In the genomic region with DNA sequence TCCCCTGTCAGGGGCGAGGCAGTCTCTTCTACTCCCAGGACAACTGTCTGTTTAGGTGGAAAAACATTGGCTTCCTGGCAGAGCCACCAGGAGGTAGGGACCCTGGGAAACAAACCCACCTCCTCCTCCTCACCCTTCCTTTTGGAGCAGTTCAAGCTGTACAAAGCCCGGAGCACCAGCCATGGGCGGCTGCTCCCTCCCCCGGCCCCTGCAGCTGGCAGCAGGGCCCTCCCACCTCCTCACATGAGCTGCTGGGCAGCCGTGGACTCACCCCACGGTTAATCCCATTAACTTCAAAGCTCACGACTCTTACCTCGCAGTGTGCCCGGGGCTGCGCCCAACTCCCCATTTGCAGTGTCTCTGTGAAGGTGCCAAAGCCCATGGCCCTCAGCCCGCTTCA, we compare ENCODE assay signal across 25 cellular contexts. TPM values are rescaled to one million over a fixed set of nuclear protein-coding genes. Genes with fewer than 3 reads are reported as not detected.
"Had no signal": no experiment of that assay in that cellular context is flagged by ENCODE, and none has a peak within 500 bp of the region (broad histone marks: within the 10 kb centered on the region; RNA-seq: fewer than 3 reads in every experiment).

No MANE protein-coding gene starts in this region.

- H3K27me3 ChIP-seq: dorsolateral prefrontal cortex, neutrophil, right atrium auricular region, tibial nerve, upper lobe of right lung, uterus had no signal

- H3K4me3 ChIP-seq: dorsolateral prefrontal cortex, lower lobe of right lung, prostate gland, right atrium auricular region, skin epidermis, thoracic aorta, tibial nerve, upper lobe of right lung, uterus had no signal

- FAIRE-seq: colon, frontal cortex had no signal

- DNase-seq: dorsolateral prefrontal cortex; effector CD4-positive, alpha-beta T cell; hypothalamus; immature natural killer cell; islet precursor cell; kidney glomerular epithelial cell; left colon; left ventricle myocardium superior; lower lobe of right lung; naive thymus-derived CD8-positive, alpha-beta T cell; nephron progenitor cell; stimulated activated CD4-positive, alpha-beta T cell treated with anti-CD3 and anti-CD28 coated beads, Interleukin-15, amount 100 ng/mL, for 24 hours; stimulated activated CD4-positive, alpha-beta T cell treated with anti-CD3 and anti-CD28 coated beads, Interleukin-2, amount 100 ng/mL, for 48 hours; stimulated activated naive B cell treated with anti-CD40 and anti-IgM and Interleukin-4, amounts not matched to agents 10 μg/mL and 1 μg/mL and 100 μg/mL, for 72 hours; upper lobe of right lung; uterus had no signal

- H3K27ac ChIP-seq: dorsolateral prefrontal cortex, lower lobe of right lung, neutrophil, prostate gland, right atrium auricular region, skin epidermis, thoracic aorta, tibial nerve, upper lobe of right lung, uterus had no signal

- H3K36me3 ChIP-seq: lower lobe of right lung, neutrophil, prostate gland, right atrium auricular region, thoracic aorta, tibial nerve, upper lobe of right lung, uterus had no signal

- H3K4me1 ChIP-seq: lower lobe of right lung, prostate gland, right atrium auricular region, tibial nerve, upper lobe of right lung, uterus had no signal

- H3K9me3 ChIP-seq: lower lobe of right lung, neutrophil, prostate gland, right atrium auricular region, thoracic aorta, upper lobe of right lung, uterus had no signal

RNA-seq across cellular contexts. Expression of gene CDH4, which starts 48.7 kb away (rescaled TPM):
- total RNA-seq: left ventricle myocardium superior, mesenteric fat pad, thoracic aorta had no signal
- polyA plus RNA-seq: immature natural killer cell had no signal
